Comparison of ENCODE assay signal across 8 cellular contexts in genomic region chr9:89498845-89499480, GRCh38. TPM values are rescaled to one million over a fixed set of nuclear protein-coding genes. Genes with fewer than 3 reads are reported as not detected.
DNase-seq lines count a peak whose midpoint lies in the region; ATAC-seq, FAIRE-seq and TF ChIP-seq lines count a peak whose summit lies in the region.

No MANE protein-coding gene starts in this region.

- peaks cover 72% of the 10 kb centered on the region for H3K4me1 Mint-ChIP-seq in activated CD4-positive, alpha-beta T cell treated with anti-CD3 and anti-CD28 coated beads for 36 hours
- H3K4me1 Mint-ChIP-seq in stimulated activated naive CD8-positive, alpha-beta T cell treated with anti-CD3 and anti-CD28 coated beads, Interleukin-15, amount 100 ng/mL, for 72 hours: peaks cover 75% of the 10 kb centered on the region

- POLR2A ChIA-PET in activated CD4-positive, alpha-beta T cell treated with anti-CD3 and anti-CD28 coated beads for 36 hours (lab: Charles Lee): no interaction called here

- TF ChIP-seq CTCF in MM.1S (IDR thresholded peaks at IDR 0.05; ENCODE audit: low read length): no peak

- intact Hi-C loops in activated CD4-positive, alpha-beta T cell treated with anti-CD3 and anti-CD28 coated beads for 36 hours (cut with DNase I, micrococcal nuclease): loop anchor here (1.0 to 2.0 kb wide), 7 partner anchors 23 to 181 kb away; partner anchors contain the start of gene SECISBP2 (in 1 of the 2)

- H3K36me3 Mint-ChIP-seq in activated CD4-positive, alpha-beta T cell treated with anti-CD3 and anti-CD28 coated beads for 36 hours (ENCODE audit: low read depth): peaks cover 18% of the 10 kb centered on the region

- H3K36me3 ChIP-seq in MM.1S (replicated peaks; ENCODE audit: insufficient read depth, low read length): no peaks in the 10 kb centered on the region; the same call in 1 of the 2 replicates

- H3K4me3 Mint-ChIP-seq in activated CD4-positive, alpha-beta T cell treated with anti-CD3 and anti-CD28 coated beads for 36 hours: peak overlapping the region; percentile 77
- H3K4me3 Mint-ChIP-seq in stimulated activated naive CD8-positive, alpha-beta T cell treated with anti-CD3 and anti-CD28 coated beads, Interleukin-15, amount 100 ng/mL, for 72 hours: peak overlapping the region; percentile 91 to 92

- peak overlapping the region; percentile 56 for H3K9ac ChIP-seq in MM.1S (ENCODE audit: low read length)

- peak; percentile 60 for DNase-seq in activated CD4-positive, alpha-beta T cell treated with anti-CD3 and anti-CD28 coated beads for 36 hours
- DNase-seq in activated CD4-positive, alpha-beta T cell treated with anti-CD3 and anti-CD28 coated beads for 48 hours: no peak
- DNase-seq in MM.1S (peak; percentile 91), caudate nucleus (lab: John Stamatoyannopoulos, UW) (no peak), COR-L47 (lab: John Stamatoyannopoulos, UW) (no peak), frontal cortex (ENCODE audit: low spot score in 2 of 2) (no peak), 8988T (no peak)
- DNase-seq in stimulated activated naive CD8-positive, alpha-beta T cell treated with anti-CD3 and anti-CD28 coated beads, Interleukin-15, amount 100 ng/mL, for 72 hours: peak in 1 of 2 donors; percentile 47

- H3K4me2 ChIP-seq in MM.1S (ENCODE audit: low read depth, low read length): peak overlapping the region; percentile 71

- ATAC-seq in activated CD4-positive, alpha-beta T cell treated with anti-CD3 and anti-CD28 coated beads for 36 hours: peak; percentile 14
- ATAC-seq in stimulated activated naive CD8-positive, alpha-beta T cell treated with anti-CD3 and anti-CD28 coated beads, Interleukin-15, amount 100 ng/mL, for 72 hours: peak; percentile 43

- peaks cover 40% of the 10 kb centered on the region for H3K4me1 ChIP-seq in MM.1S (ENCODE audit: low read length)

- no peaks in the 10 kb centered on the region for H3K27me3 ChIP-seq in MM.1S (replicated peaks; ENCODE audit: insufficient read depth, low read length)

- H4K20me1 ChIP-seq in MM.1S (ENCODE audit: insufficient read depth, low read length): peaks cover 21% of the 10 kb centered on the region

- H2AFZ ChIP-seq in MM.1S (ENCODE audit: low read length): peak overlapping the region; percentile 80; the same call in 1 of the 2 replicates

- H3F3A ChIP-seq in MM.1S (ENCODE audit: insufficient read depth, low read length): peaks cover 13% of the 10 kb centered on the region

- H3K79me2 ChIP-seq in MM.1S (ENCODE audit: low read length): peaks cover 36% of the 10 kb centered on the region

- no peaks in the 10 kb centered on the region for H3K9me3 Mint-ChIP-seq in activated CD4-positive, alpha-beta T cell treated with anti-CD3 and anti-CD28 coated beads for 36 hours (ENCODE audit: low read depth)
- H3K9me3 Mint-ChIP-seq in stimulated activated naive CD8-positive, alpha-beta T cell treated with anti-CD3 and anti-CD28 coated beads, Interleukin-15, amount 100 ng/mL, for 72 hours: no peaks in the 10 kb centered on the region

- H3K9me3 ChIP-seq in MM.1S (replicated peaks; ENCODE audit: insufficient read depth, low read length): no peaks in the 10 kb centered on the region

- H3K27ac ChIP-seq in MM.1S (ENCODE audit: low read length): peak overlapping the region; percentile 89
- peak overlapping the region; percentile 79 for H3K27ac ChIP-seq in caudate nucleus (ENCODE audit: low read depth, low read length)

- no peaks in the 10 kb centered on the region for H3K27me3 Mint-ChIP-seq in activated CD4-positive, alpha-beta T cell treated with anti-CD3 and anti-CD28 coated beads for 36 hours
- no peaks in the 10 kb centered on the region for H3K27me3 Mint-ChIP-seq in stimulated activated naive CD8-positive, alpha-beta T cell treated with anti-CD3 and anti-CD28 coated beads, Interleukin-15, amount 100 ng/mL, for 72 hours

- no peak for FAIRE-seq in frontal cortex (lab: Jason Lieb, UNC)

- H3K9me2 ChIP-seq in MM.1S (replicated peaks; ENCODE audit: insufficient read depth, low read length): no peaks in the 10 kb centered on the region

- CTCF ChIA-PET in activated CD4-positive, alpha-beta T cell treated with anti-CD3 and anti-CD28 coated beads for 36 hours (lab: Charles Lee): interaction anchor here (0.6 to 1.8 kb wide), 5 partner anchors 11 to 69 kb away, joined by 3 to 23 read pairs (median 3); no protein-coding TSS in a partner anchor

- H3K27ac Mint-ChIP-seq in activated CD4-positive, alpha-beta T cell treated with anti-CD3 and anti-CD28 coated beads for 36 hours: peak overlapping the region; percentile 90
- H3K27ac Mint-ChIP-seq in stimulated activated naive CD8-positive, alpha-beta T cell treated with anti-CD3 and anti-CD28 coated beads, Interleukin-15, amount 100 ng/mL, for 72 hours: peak overlapping the region; percentile 95 to 97

- H3K4me3 ChIP-seq in MM.1S (ENCODE audit: low read length): peak overlapping the region; percentile 5; the same call in 1 of the 2 replicates

RNA-seq across cellular contexts. Expression of gene SEMA4D, which starts 1.1 kb away (rescaled TPM):
- total RNA-seq in activated CD4-positive, alpha-beta T cell treated with anti-CD3 and anti-CD28 coated beads for 36 hours: 100 to 1,000 TPM; 215 to 226 TPM
- 7.7 TPM for total RNA-seq in frontal cortex

Comparison
In these comparisons a context has a peak if more than half of its experiments do, and no peak if none do; other contexts are left out.
1. DNase-seq: peak in activated CD4-positive, alpha-beta T cell treated with anti-CD3 and anti-CD28 coated beads for 36 hours (single experiment) and MM.1S (single experiment); none in activated CD4-positive, alpha-beta T cell treated with anti-CD3 and anti-CD28 coated beads for 48 hours (single experiment), caudate nucleus (0 of 61), COR-L47 (single experiment), frontal cortex (0 of 2) and 8988T (single experiment).
2. RNA of gene SEMA4D, which starts 1.1 kb away (total RNA-seq): 215 to 226 TPM in activated CD4-positive, alpha-beta T cell treated with anti-CD3 and anti-CD28 coated beads for 36 hours; 7.7 TPM in frontal cortex (single experiment); every median in the first group is over 10 times any median in the second.